7 cellular contexts compared by ENCODE assay signal in genomic region chr1:24955161-24955560, GRCh38.
DNase-seq lines count a peak whose midpoint lies in the region; ATAC-seq and TF ChIP-seq lines count a peak whose summit lies in the region.

No MANE protein-coding gene starts in this region.

- DNase-seq in SIG-M5 treated with dmso at 0.1 percent for 504 hours (lab: John Stamatoyannopoulos, UW; ENCODE audit: unreplicated experiment) (peak; percentile 76), HEK293T (ENCODE audit: extremely low spot score) (no peak), DMS 273 treated with DMSO at 0.1 percent for 48 hours (lab: John Stamatoyannopoulos, UW) (no peak)
- DNase-seq in stimulated activated CD4-positive, alpha-beta T cell treated with anti-CD3 and anti-CD28 coated beads, Interleukin-4, amount 100 ng/mL, for 24 hours: peak; percentile 79

- H3K27ac Mint-ChIP-seq in activated naive CD4-positive, alpha-beta T cell treated with anti-CD3 and anti-CD28 coated beads, Interleukin-2, amount 50 U/mL, for 24 hours: peak overlapping the region; percentile 94

- peaks cover 4% of the 10 kb centered on the region for H3K36me3 Mint-ChIP-seq in activated naive CD4-positive, alpha-beta T cell treated with anti-CD3 and anti-CD28 coated beads, Interleukin-2, amount 50 U/mL, for 24 hours

- no peaks in the 10 kb centered on the region for H3K27me3 Mint-ChIP-seq in activated naive CD4-positive, alpha-beta T cell treated with anti-CD3 and anti-CD28 coated beads, Interleukin-2, amount 50 U/mL, for 24 hours

- CTCF ChIA-PET in HEK293T (lab: Yijun Ruan, JAX): no interaction called here

- POLR2A ChIA-PET in HEK293T (lab: Yijun Ruan, JAX): no interaction called here

- ATAC-seq in GM21825 (IDR thresholded peaks at IDR 0.05; ENCODE audit: unreplicated experiment): peak; percentile 42
- no peak for ATAC-seq in HG02870 (IDR thresholded peaks at IDR 0.05; ENCODE audit: unreplicated experiment)

- H3K4me3 Mint-ChIP-seq in activated naive CD4-positive, alpha-beta T cell treated with anti-CD3 and anti-CD28 coated beads, Interleukin-2, amount 50 U/mL, for 24 hours: peak overlapping the region; percentile 82

- peaks cover 74% of the 10 kb centered on the region for H3K4me1 Mint-ChIP-seq in activated naive CD4-positive, alpha-beta T cell treated with anti-CD3 and anti-CD28 coated beads, Interleukin-2, amount 50 U/mL, for 24 hours

- no peaks in the 10 kb centered on the region for H3K9me3 Mint-ChIP-seq in activated naive CD4-positive, alpha-beta T cell treated with anti-CD3 and anti-CD28 coated beads, Interleukin-2, amount 50 U/mL, for 24 hours

TF ChIP-seq in HEK293T, 16 proteins besides CTCF, POLR2A, EP300 and RAD21:
- TF ChIP-seq L3MBTL2 (conservative IDR thresholded peaks at IDR 0.05) (no peak), NFRKB (IDR thresholded peaks at IDR 0.05) (no peak), CTBP1 (IDR thresholded peaks at IDR 0.05; ENCODE audit: borderline replicate concordance) (no peak), PKNOX1 (IDR thresholded peaks at IDR 0.05) (no peak), BHLHE40 (IDR thresholded peaks at IDR 0.05; ENCODE audit: borderline replicate concordance) (no peak), HDGF (IDR thresholded peaks at IDR 0.05; ENCODE audit: borderline replicate concordance) (no peak), FOXA1 (IDR thresholded peaks at IDR 0.05) (no peak), FOXM1 (IDR thresholded peaks at IDR 0.05; ENCODE audit: borderline replicate concordance) (no peak), SUZ12 (IDR thresholded peaks at IDR 0.05) (no peak), SP1 (IDR thresholded peaks at IDR 0.05) (no peak), ZNF384 (IDR thresholded peaks at IDR 0.05) (no peak), ELF4 (IDR thresholded peaks at IDR 0.05) (no peak)
TF ChIP-seq in HEK293T: peak in this region for 0.

Comparison
In these comparisons a context has a peak if more than half of its experiments do, and no peak if none do; other contexts are left out.
1. DNase-seq: peak in SIG-M5 treated with dmso at 0.1 percent for 504 hours (single experiment) and stimulated activated CD4-positive, alpha-beta T cell treated with anti-CD3 and anti-CD28 coated beads, Interleukin-4, amount 100 ng/mL, for 24 hours (single experiment); none in HEK293T (single experiment) and DMS 273 treated with DMSO at 0.1 percent for 48 hours (single experiment).